Comparison of ENCODE assay signal across 1 cellular context in the genomic region with DNA sequence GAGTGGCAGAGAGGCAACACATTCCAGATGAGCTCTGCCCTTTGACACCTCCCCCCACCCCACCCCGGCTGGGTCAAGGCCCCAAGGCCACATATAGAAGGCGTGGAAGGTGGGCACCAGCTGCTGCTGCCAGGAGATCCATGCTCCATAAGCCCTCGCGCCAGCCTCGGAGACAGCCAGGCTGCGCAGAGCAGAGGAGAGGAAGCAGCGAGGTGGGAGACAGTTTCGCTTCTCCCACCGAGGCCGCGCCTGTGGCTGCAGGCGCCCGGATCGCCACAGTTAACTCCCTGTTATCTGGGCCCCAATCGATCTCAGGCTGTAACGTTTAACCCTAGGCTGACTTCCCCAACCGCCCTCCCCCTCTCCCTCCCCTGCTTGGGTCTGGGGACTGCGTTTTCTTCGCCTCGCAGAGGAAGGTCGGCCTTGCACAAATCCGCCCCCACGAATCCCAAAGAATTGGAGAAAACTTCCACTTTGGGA.
TF ChIP-seq lines count a peak whose summit lies in the region.

No MANE protein-coding gene starts in this region.

TF ChIP-seq in GM12878, 131 proteins besides CTCF, POLR2A, EP300 and RAD21 (continued from another document):
- TF ChIP-seq, protein P1, sequence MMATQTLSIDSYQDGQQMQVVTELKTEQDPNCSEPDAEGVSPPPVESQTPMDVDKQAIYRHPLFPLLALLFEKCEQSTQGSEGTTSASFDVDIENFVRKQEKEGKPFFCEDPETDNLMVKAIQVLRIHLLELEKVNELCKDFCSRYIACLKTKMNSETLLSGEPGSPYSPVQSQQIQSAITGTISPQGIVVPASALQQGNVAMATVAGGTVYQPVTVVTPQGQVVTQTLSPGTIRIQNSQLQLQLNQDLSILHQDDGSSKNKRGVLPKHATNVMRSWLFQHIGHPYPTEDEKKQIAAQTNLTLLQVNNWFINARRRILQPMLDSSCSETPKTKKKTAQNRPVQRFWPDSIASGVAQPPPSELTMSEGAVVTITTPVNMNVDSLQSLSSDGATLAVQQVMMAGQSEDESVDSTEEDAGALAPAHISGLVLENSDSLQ (IDR thresholded peaks at IDR 0.05): no peak
- TF ChIP-seq, protein P2, sequence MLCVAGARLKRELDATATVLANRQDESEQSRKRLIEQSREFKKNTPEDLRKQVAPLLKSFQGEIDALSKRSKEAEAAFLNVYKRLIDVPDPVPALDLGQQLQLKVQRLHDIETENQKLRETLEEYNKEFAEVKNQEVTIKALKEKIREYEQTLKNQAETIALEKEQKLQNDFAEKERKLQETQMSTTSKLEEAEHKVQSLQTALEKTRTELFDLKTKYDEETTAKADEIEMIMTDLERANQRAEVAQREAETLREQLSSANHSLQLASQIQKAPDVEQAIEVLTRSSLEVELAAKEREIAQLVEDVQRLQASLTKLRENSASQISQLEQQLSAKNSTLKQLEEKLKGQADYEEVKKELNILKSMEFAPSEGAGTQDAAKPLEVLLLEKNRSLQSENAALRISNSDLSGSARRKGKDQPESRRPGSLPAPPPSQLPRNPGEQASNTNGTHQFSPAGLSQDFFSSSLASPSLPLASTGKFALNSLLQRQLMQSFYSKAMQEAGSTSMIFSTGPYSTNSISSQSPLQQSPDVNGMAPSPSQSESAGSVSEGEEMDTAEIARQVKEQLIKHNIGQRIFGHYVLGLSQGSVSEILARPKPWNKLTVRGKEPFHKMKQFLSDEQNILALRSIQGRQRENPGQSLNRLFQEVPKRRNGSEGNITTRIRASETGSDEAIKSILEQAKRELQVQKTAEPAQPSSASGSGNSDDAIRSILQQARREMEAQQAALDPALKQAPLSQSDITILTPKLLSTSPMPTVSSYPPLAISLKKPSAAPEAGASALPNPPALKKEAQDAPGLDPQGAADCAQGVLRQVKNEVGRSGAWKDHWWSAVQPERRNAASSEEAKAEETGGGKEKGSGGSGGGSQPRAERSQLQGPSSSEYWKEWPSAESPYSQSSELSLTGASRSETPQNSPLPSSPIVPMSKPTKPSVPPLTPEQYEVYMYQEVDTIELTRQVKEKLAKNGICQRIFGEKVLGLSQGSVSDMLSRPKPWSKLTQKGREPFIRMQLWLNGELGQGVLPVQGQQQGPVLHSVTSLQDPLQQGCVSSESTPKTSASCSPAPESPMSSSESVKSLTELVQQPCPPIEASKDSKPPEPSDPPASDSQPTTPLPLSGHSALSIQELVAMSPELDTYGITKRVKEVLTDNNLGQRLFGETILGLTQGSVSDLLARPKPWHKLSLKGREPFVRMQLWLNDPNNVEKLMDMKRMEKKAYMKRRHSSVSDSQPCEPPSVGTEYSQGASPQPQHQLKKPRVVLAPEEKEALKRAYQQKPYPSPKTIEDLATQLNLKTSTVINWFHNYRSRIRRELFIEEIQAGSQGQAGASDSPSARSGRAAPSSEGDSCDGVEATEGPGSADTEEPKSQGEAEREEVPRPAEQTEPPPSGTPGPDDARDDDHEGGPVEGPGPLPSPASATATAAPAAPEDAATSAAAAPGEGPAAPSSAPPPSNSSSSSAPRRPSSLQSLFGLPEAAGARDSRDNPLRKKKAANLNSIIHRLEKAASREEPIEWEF (IDR thresholded peaks at IDR 0.05; ENCODE audit: insufficient replicate concordance, low read depth, low read length): no peak
- TF ChIP-seq SREBF1 (IDR thresholded peaks at IDR 0.05; ENCODE audit: low read length) (no peak), NFXL1 (IDR thresholded peaks at IDR 0.05; ENCODE audit: borderline replicate concordance) (no peak), KDM1A (IDR thresholded peaks at IDR 0.05; ENCODE audit: borderline replicate concordance) (no peak), SMARCA5 (IDR thresholded peaks at IDR 0.05) (no peak), SMAD1 (IDR thresholded peaks at IDR 0.05; ENCODE audit: low read depth, partially characterized antibody) (no peak)
- TF ChIP-seq, protein P3, sequence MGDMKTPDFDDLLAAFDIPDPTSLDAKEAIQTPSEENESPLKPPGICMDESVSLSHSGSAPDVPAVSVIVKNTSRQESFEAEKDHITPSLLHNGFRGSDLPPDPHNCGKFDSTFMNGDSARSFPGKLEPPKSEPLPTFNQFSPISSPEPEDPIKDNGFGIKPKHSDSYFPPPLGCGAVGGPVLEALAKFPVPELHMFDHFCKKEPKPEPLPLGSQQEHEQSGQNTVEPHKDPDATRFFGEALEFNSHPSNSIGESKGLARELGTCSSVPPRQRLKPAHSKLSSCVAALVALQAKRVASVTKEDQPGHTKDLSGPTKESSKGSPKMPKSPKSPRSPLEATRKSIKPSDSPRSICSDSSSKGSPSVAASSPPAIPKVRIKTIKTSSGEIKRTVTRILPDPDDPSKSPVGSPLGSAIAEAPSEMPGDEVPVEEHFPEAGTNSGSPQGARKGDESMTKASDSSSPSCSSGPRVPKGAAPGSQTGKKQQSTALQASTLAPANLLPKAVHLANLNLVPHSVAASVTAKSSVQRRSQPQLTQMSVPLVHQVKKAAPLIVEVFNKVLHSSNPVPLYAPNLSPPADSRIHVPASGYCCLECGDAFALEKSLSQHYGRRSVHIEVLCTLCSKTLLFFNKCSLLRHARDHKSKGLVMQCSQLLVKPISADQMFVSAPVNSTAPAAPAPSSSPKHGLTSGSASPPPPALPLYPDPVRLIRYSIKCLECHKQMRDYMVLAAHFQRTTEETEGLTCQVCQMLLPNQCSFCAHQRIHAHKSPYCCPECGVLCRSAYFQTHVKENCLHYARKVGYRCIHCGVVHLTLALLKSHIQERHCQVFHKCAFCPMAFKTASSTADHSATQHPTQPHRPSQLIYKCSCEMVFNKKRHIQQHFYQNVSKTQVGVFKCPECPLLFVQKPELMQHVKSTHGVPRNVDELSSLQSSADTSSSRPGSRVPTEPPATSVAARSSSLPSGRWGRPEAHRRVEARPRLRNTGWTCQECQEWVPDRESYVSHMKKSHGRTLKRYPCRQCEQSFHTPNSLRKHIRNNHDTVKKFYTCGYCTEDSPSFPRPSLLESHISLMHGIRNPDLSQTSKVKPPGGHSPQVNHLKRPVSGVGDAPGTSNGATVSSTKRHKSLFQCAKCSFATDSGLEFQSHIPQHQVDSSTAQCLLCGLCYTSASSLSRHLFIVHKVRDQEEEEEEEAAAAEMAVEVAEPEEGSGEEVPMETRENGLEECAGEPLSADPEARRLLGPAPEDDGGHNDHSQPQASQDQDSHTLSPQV (IDR thresholded peaks at IDR 0.05): no peak
- TF ChIP-seq, protein P4, sequence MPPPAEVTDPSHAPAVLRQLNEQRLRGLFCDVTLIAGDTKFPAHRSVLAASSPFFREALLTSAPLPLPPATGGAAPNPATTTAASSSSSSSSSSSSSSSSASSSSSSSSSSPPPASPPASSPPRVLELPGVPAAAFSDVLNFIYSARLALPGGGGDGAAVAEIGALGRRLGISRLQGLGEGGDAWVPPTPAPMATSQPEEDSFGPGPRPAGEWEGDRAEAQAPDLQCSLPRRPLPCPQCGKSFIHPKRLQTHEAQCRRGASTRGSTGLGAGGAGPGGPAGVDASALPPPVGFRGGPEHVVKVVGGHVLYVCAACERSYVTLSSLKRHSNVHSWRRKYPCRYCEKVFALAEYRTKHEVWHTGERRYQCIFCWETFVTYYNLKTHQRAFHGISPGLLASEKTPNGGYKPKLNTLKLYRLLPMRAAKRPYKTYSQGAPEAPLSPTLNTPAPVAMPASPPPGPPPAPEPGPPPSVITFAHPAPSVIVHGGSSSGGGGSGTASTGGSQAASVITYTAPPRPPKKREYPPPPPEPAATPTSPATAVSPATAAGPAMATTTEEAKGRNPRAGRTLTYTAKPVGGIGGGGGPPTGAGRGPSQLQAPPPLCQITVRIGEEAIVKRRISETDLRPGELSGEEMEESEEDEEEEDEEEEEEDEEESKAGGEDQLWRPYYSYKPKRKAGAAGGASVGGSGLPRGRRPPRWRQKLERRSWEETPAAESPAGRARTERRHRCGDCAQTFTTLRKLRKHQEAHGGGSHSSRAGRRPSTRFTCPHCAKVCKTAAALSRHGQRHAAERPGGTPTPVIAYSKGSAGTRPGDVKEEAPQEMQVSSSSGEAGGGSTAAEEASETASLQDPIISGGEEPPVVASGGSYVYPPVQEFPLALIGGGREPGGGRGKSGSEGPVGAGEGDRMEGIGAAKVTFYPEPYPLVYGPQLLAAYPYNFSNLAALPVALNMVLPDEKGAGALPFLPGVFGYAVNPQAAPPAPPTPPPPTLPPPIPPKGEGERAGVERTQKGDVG (CRISPR knock-in tag; IDR thresholded peaks at IDR 0.05): no peak
